Comparison of ENCODE assay signal across 8 cellular contexts in the genomic region with DNA sequence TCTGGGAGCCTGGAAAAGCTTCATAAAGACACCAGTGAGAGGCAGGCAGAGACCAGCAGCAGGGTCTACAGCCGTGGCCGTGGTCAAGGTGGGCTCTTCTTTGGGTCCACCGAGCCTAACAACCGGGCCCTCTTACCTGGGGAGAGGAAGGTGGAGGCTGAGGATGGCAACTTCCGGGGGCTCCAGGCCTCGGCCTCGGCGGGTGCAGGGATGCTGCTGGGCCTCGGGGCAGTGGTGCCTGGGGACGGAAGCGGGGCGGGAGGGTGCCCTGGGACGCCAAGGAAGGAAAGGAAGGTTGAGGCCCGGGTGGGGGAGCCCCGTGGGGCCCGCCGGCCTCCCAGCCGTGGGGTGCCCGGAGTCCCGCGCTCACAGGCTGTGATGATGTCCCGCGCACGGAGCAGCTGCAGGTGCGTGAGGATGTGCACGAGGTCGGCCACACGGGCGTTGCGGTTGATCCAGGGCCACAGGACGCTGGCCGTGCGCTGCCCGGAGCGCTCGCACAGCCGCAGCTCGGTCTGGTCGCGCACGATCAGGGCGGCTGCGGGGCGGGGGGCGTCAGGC. TPM values are rescaled to one million over a fixed set of nuclear protein-coding genes. Genes with fewer than 3 reads are reported as not detected.
DNase-seq lines count a peak whose midpoint lies in the region; ATAC-seq and TF ChIP-seq lines count a peak whose summit lies in the region.

No MANE protein-coding gene starts in this region.

- CTCF ChIA-PET in CD8-positive, alpha-beta memory T cell (lab: Charles Lee) = interaction anchor here (0.7 kb wide), 1 partner anchor 17 kb away, joined by 4 read pairs; no protein-coding TSS in a partner anchor
- CTCF ChIA-PET in WTC11 (lab: Charles Lee) = no interaction called here

- H3K4me2 ChIP-seq in H9 (ENCODE audit: insufficient read depth, insufficient read length, low read length) = no peak overlapping the region

- no peak overlapping the region for H4K5ac ChIP-seq in H9 (ENCODE audit: insufficient read length, low read depth, low read length)

- no peak overlapping the region for H3K9ac ChIP-seq in H9 (ENCODE audit: extremely low read depth, insufficient read length, low read length)

- no peaks in the 10 kb centered on the region for H3K36me3 ChIP-seq in CD8-positive, alpha-beta memory T cell (ENCODE audit: insufficient read depth, low read length)
- H3K36me3 ChIP-seq in sigmoid colon = peaks cover 0 to 16% (median 0%) of the 10 kb centered on the region in 4 donors

- peak overlapping the region; percentile 82 for H3K18ac ChIP-seq in H9 (ENCODE audit: insufficient read length, low read depth, low read length)

- no peaks in the 10 kb centered on the region for H3K79me2 ChIP-seq in H9 (ENCODE audit: insufficient read depth, low read length)

- no peak overlapping the region for H4K91ac ChIP-seq in H9 (ENCODE audit: insufficient read length, low read depth, low read length)

- POLR2A ChIA-PET in CD8-positive, alpha-beta memory T cell (lab: Charles Lee) = interaction anchor here (1.0 kb wide), 1 partner anchor 48 kb away, joined by 4 read pairs; a partner anchor contains a TSS
- POLR2A ChIA-PET in WTC11 (lab: Charles Lee) = no interaction called here

- H2BK5ac ChIP-seq in H9 (ENCODE audit: insufficient read length, low read length) = no peak overlapping the region

- peaks cover 5% of the 10 kb centered on the region for H4K20me1 ChIP-seq in H9 (ENCODE audit: control insufficient read depth, insufficient read depth, insufficient read length)

- H3K27me3 ChIP-seq in CD8-positive, alpha-beta memory T cell (ENCODE audit: insufficient read depth, low read length, poor library complexity, severe bottlenecking) = no peaks in the 10 kb centered on the region
- H3K27me3 ChIP-seq in H9 (ENCODE audit: insufficient read depth, low read length) (no peaks in the 10 kb centered on the region), sigmoid colon (no peaks in the 10 kb centered on the region)

- peak overlapping the region; percentile 74; the same call in 1 of the 2 replicates for H3K14ac ChIP-seq in H9 (ENCODE audit: insufficient read depth, low read length)

- peak in 2 of 5 donors; percentile 12 to 24 for DNase-seq in CD8-positive, alpha-beta memory T cell
- DNase-seq in H9 (no peak), WTC11 (ENCODE audit: low spot score) (no peak), fibroblast of mammary gland (ENCODE audit: low read depth) (no peak), sigmoid colon (no peak), SHP77 (lab: John Stamatoyannopoulos, UW) (no peak), Ammon's horn (ENCODE audit: low spot score) (no peak), DMS 273 (lab: John Stamatoyannopoulos, UW; ENCODE audit: unreplicated experiment) (no peak)

- H3K4me1 ChIP-seq in CD8-positive, alpha-beta memory T cell (ENCODE audit: insufficient read depth, low read length) = peaks cover 8% of the 10 kb centered on the region
- H3K4me1 ChIP-seq in H9 (ENCODE audit: insufficient read depth, low read length) (no peaks in the 10 kb centered on the region), sigmoid colon (peaks cover 0 to 25% (median 16%) of the 10 kb centered on the region in 4 donors)

- H3K4me3 Mint-ChIP-seq in CD8-positive, alpha-beta memory T cell = peak overlapping the region; percentile 84 to 94 (median 88)
- H3K4me3 Mint-ChIP-seq in H9 (peak overlapping the region; percentile 66 to 70), WTC11 (peak overlapping the region; percentile 58)

- no peak overlapping the region; the same call in 1 of the 2 replicates for H3K4ac ChIP-seq in H9 (ENCODE audit: low read depth, low read length)

- H3K4me1 Mint-ChIP-seq in CD8-positive, alpha-beta memory T cell = peaks cover 13 to 29% (median 22%) of the 10 kb centered on the region in 3 donors
- H3K4me1 Mint-ChIP-seq in H9 = peaks cover 18 to 34% of the 10 kb centered on the region in 2 experiments
- H3K4me1 Mint-ChIP-seq in WTC11 = peaks cover 31% of the 10 kb centered on the region

- WGBS in H9 (ENCODE audit: extremely low coverage, insufficient read length, low lambda C conversion rate) = no CpG with 5 or more reads among the region's 45 CpGs
- WGBS in sigmoid colon, 2 donors = 0 to 1% methylated on average over 45 of the region's 45 CpGs

- H4K8ac ChIP-seq in H9 (replicated peaks; ENCODE audit: insufficient read length, low read depth, low read length) = no peak overlapping the region

- TF ChIP-seq POLR2A in sigmoid colon (IDR thresholded peaks at IDR 0.05) = no peak

- TF ChIP-seq CTCF in H9 (conservative IDR thresholded peaks at IDR 0.05) (no peak), WTC11 (IDR thresholded peaks at IDR 0.05) (no peak), fibroblast of mammary gland (conservative IDR thresholded peaks at IDR 0.05; ENCODE audit: control insufficient read depth, insufficient read depth, low read depth, low read length) (no peak), sigmoid colon (IDR thresholded peaks at IDR 0.05) (no peak)

- H2BK20ac ChIP-seq in H9 (ENCODE audit: low read depth, low read length, poor library complexity, severe bottlenecking) = no peak overlapping the region

- ATAC-seq in WTC11 = no peak

- H3K56ac ChIP-seq in H9 (ENCODE audit: insufficient read length, low read depth, low read length) = no peak overlapping the region

- H2BK120ac ChIP-seq in H9 (ENCODE audit: low read depth, low read length, poor library complexity, severe bottlenecking) = no peak overlapping the region

- no peaks in the 10 kb centered on the region for H3K9me3 Mint-ChIP-seq in CD8-positive, alpha-beta memory T cell
- H3K9me3 Mint-ChIP-seq in H9 = peaks cover 49 to 70% of the 10 kb centered on the region in 2 experiments
- no peaks in the 10 kb centered on the region for H3K9me3 Mint-ChIP-seq in WTC11

- H3K36me3 Mint-ChIP-seq in CD8-positive, alpha-beta memory T cell = peaks cover 0 to 35% (median 2%) of the 10 kb centered on the region in 3 donors
- peaks cover 5 to 43% (median 10%) of the 10 kb centered on the region in 3 experiments; a peak in 6 of 7 replicates for H3K36me3 Mint-ChIP-seq in H9 (ENCODE audit: insufficient read depth in 1 of 3, low read depth in 3 of 3)
- peaks cover 5% of the 10 kb centered on the region for H3K36me3 Mint-ChIP-seq in WTC11

- H3K27ac ChIP-seq in CD8-positive, alpha-beta memory T cell (ENCODE audit: low read depth, low read length) = peak overlapping the region; percentile 79
- H3K27ac ChIP-seq in H9 (ENCODE audit: insufficient read length, low read depth, low read length) (no peak overlapping the region), sigmoid colon (peak overlapping the region; percentile 79 to 89 (median 84))

- no peak overlapping the region for H3K23ac ChIP-seq in H9 (ENCODE audit: insufficient read length, low read depth, low read length)

- H3K4me3 ChIP-seq in CD8-positive, alpha-beta memory T cell (ENCODE audit: low read length) = peak overlapping the region; percentile 56
- H3K4me3 ChIP-seq in fibroblast of mammary gland (ENCODE audit: control insufficient read depth, low read depth, low read length) = peak overlapping the region; percentile 52
- peak overlapping the region; percentile 30 to 65 (median 60) for H3K4me3 ChIP-seq in sigmoid colon

- no peak for TF ChIP-seq EP300 in sigmoid colon (IDR thresholded peaks at IDR 0.05)

- H3K9me3 ChIP-seq in CD8-positive, alpha-beta memory T cell (ENCODE audit: low read length) = no peaks in the 10 kb centered on the region
- H3K9me3 ChIP-seq in H9 (ENCODE audit: control insufficient read depth, low read depth, low read length) = no peaks in the 10 kb centered on the region
- no peaks in the 10 kb centered on the region for H3K9me3 ChIP-seq in sigmoid colon

- intact Hi-C loops in sigmoid colon (cut with DNase I) = no loop called here

- H3K23me2 ChIP-seq in H9 (ENCODE audit: insufficient read length, low read depth, low read length, poor library complexity, severe bottlenecking) = peaks cover 9% of the 10 kb centered on the region

- H3K27me3 Mint-ChIP-seq in CD8-positive, alpha-beta memory T cell = peaks cover 0 to 4% of the 10 kb centered on the region in 2 donors
- no peaks in the 10 kb centered on the region for H3K27me3 Mint-ChIP-seq in H9 (ENCODE audit: low read depth)
- H3K27me3 Mint-ChIP-seq in WTC11 (ENCODE audit: low read depth) = no peaks in the 10 kb centered on the region

- no peak overlapping the region for H2BK15ac ChIP-seq in H9 (ENCODE audit: low read depth, low read length)

- no peaks in the 10 kb centered on the region for H3K79me1 ChIP-seq in H9 (ENCODE audit: insufficient read depth, low read depth, low read length, poor library complexity, severe bottlenecking)

- H2BK12ac ChIP-seq in H9 (ENCODE audit: insufficient read length, low read depth, low read length) = no peak overlapping the region

- H3T11ph ChIP-seq in H9 (ENCODE audit: low read length) = no peak overlapping the region

- peak overlapping the region; percentile 74 to 98 (median 91) for H3K27ac Mint-ChIP-seq in CD8-positive, alpha-beta memory T cell
- H3K27ac Mint-ChIP-seq in H9 (no peak overlapping the region; a peak in 1 of 7 replicates), WTC11 (0 out of 2 replicates have a peak overlapping the region, but pooled peaks have one; percentile 36)

- H2AK5ac ChIP-seq in H9 (ENCODE audit: insufficient read length, low read length) = no peak overlapping the region

- H2AFZ ChIP-seq in H9 (ENCODE audit: low read length) = no peak overlapping the region

TF ChIP-seq in WTC11, 78 proteins besides CTCF, POLR2A, EP300 and RAD21 (continues in another document):
- TF ChIP-seq, protein P1, sequence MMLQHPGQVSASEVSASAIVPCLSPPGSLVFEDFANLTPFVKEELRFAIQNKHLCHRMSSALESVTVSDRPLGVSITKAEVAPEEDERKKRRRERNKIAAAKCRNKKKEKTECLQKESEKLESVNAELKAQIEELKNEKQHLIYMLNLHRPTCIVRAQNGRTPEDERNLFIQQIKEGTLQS (CRISPR knock-in tag; conservative IDR thresholded peaks at IDR 0.05) = no peak

RNA-seq across cellular contexts. Expression of a gene that starts 0.6 kb away (rescaled TPM):
- 100 to 1,000 TPM; 208 to 214 TPM for total RNA-seq in CD8-positive, alpha-beta memory T cell
- 58.0 TPM for polyA plus RNA-seq in CD8-positive, alpha-beta memory T cell
- total RNA-seq in H9 (2021) = 85.3 and 98.4 TPM in 2 replicates
- 32.1 to 48.0 TPM (median 45.2 TPM) in 3 replicates for total RNA-seq in WTC11 (2021)
- 10 to 100 TPM; 26.8 to 41.7 (median 37.3) TPM for total RNA-seq in sigmoid colon
- polyA plus RNA-seq in sigmoid colon = 100 to 1,000 TPM in 1 of 3 donors, 10 to 100 TPM in 2; 67.7 to 103 (median 70.3) TPM

RNA-seq across cellular contexts. Expression of a gene that starts 46.6 kb away (rescaled TPM):
- total RNA-seq in CD8-positive, alpha-beta memory T cell = 1 to 10 TPM; 3.3 to 3.5 TPM
- polyA plus RNA-seq in CD8-positive, alpha-beta memory T cell = 17.2 TPM
- total RNA-seq in H9 (2021) = 1.9 and 2.7 TPM in 2 replicates
- total RNA-seq in WTC11 (2021) = 8.4 to 12.3 TPM (median 10.1 TPM) in 3 replicates
- 1 to 10 TPM; 3.5 to 8.6 (median 4.4) TPM for total RNA-seq in sigmoid colon
- polyA plus RNA-seq in sigmoid colon = 1 to 10 TPM; 3.6 to 9.3 (median 3.7) TPM

RNA-seq across cellular contexts. Expression of a gene that starts 47.5 kb away (rescaled TPM):
- 100 to 1,000 TPM; 152 to 156 TPM for total RNA-seq in CD8-positive, alpha-beta memory T cell
- polyA plus RNA-seq in CD8-positive, alpha-beta memory T cell = 12.4 TPM
- 137 and 144 TPM in 2 replicates for total RNA-seq in H9 (2021)
- 121 to 130 TPM (median 125 TPM) in 3 replicates for total RNA-seq in WTC11 (2021)
- 10 to 100 TPM; 23.5 to 57.3 (median 30.2) TPM for total RNA-seq in sigmoid colon
- 10 to 100 TPM in 1 of 3 donors, 1 to 10 TPM in 2; 7.4 to 34.4 (median 8.4) TPM for polyA plus RNA-seq in sigmoid colon

Comparison
In these comparisons a context has a peak if more than half of its experiments do, and no peak if none do; other contexts are left out.
1. H3K27ac Mint-ChIP-seq: peak in CD8-positive, alpha-beta memory T cell (8 of 8) and WTC11 (single experiment); none in H9 (0 of 3).
2. Peak in every context shown above with its lines, with median percentiles within 50 percentile points of each other: H3K4me3 ChIP-seq and H3K4me3 Mint-ChIP-seq.